ENCODE assay signal across 24 cellular contexts in genomic region chr13:48629282-48629681, GRCh38. TPM values are rescaled to one million over a fixed set of nuclear protein-coding genes. Genes with fewer than 3 reads are reported as not detected.
DNase-seq lines count a peak whose midpoint lies in the region; ATAC-seq, FAIRE-seq and TF ChIP-seq lines count a peak whose summit lies in the region.
"Had no signal": no experiment of that assay in that cellular context is flagged by ENCODE, and none has a peak within 500 bp of the region (broad histone marks: within the 10 kb centered on the region; RNA-seq: fewer than 3 reads in every experiment).

No MANE protein-coding gene starts in this region.

- no TSS peak for BruUV-seq in HepG2 (replicated peaks; lab: Mats Ljungman, UMichigan)

- no peak overlapping the region for H3K9ac ChIP-seq in HepG2 (ENCODE audit: insufficient read depth, low read depth, low read length)

- in situ Hi-C loops in HepG2 (cut with HindIII; ENCODE audit: extremely low pct_ligation_motif_present, low pct_unique_long_range_greater_than_20kb): no loop called here

- no peaks in the 10 kb centered on the region for H3K36me3 ChIP-seq in left ventricle myocardium inferior
- H3K36me3 ChIP-seq in right atrium auricular region: no peaks in the 10 kb centered on the region
- H3K36me3 ChIP-seq in HepG2 (replicated peaks in 1 of 2; ENCODE audit: control insufficient read depth in 1 of 2, insufficient read depth in 2 of 2, low read length in 2 of 2): no peaks in the 10 kb centered on the region
- no peaks in the 10 kb centered on the region for H3K36me3 ChIP-seq in neuron (ENCODE audit: insufficient read depth, low read length)
- no peaks in the 10 kb centered on the region for H3K36me3 ChIP-seq in effector memory CD4-positive, alpha-beta T cell (ENCODE audit: control insufficient read depth, insufficient read depth, low read length)
- H3K36me3 ChIP-seq: SJCRH30 had no signal

- H2AFZ ChIP-seq in HepG2 (ENCODE audit: low read length): peak overlapping the region; percentile 39
- H2AFZ ChIP-seq in neuron (ENCODE audit: low read depth, low read length): peak overlapping the region; percentile 10

- peak overlapping the region; percentile 72 for H3K4me2 ChIP-seq in HepG2 (ENCODE audit: low read depth, low read length)

- H3K4me1 ChIP-seq in left ventricle myocardium inferior (peaks cover 25% of the 10 kb centered on the region), right atrium auricular region (peaks cover 0 to 31% of the 10 kb centered on the region in 2 donors), HepG2 (ENCODE audit: insufficient read depth, low read length) (peaks cover 77% of the 10 kb centered on the region), neuron (ENCODE audit: insufficient read depth, low read length) (peaks cover 8% of the 10 kb centered on the region)
- H3K4me1 ChIP-seq in effector memory CD4-positive, alpha-beta T cell (ENCODE audit: control insufficient read depth, insufficient read depth, low read length, poor library complexity, severe bottlenecking): no peaks in the 10 kb centered on the region
- H3K4me1 ChIP-seq: SJCRH30 had no signal

- WGBS in HepG2 (ENCODE audit: low lambda C conversion rate): 7% methylated on average over 4 of the region's 4 CpGs

- no peaks in the 10 kb centered on the region for H3K79me2 ChIP-seq in HepG2 (ENCODE audit: insufficient read depth, low read length)

- no peaks in the 10 kb centered on the region for H4K20me1 ChIP-seq in HepG2 (ENCODE audit: insufficient read depth, low read length)

- H3K27ac ChIP-seq in left ventricle myocardium inferior (replicated peaks) (peak overlapping the region; percentile 88), right atrium auricular region (no peak overlapping the region), HepG2 (ENCODE audit: extremely low read length, insufficient read depth, low read length) (peak overlapping the region; percentile 47)
- H3K27ac ChIP-seq in effector memory CD4-positive, alpha-beta T cell (ENCODE audit: insufficient read depth, low read length, poor library complexity, severe bottlenecking): no peak overlapping the region
- H3K27ac ChIP-seq: HL-60, SJCRH30 had no signal

- FAIRE-seq in HepG2 (lab: Jason Lieb, UNC): peak; percentile 50
- FAIRE-seq: D721Med had no signal

- H3K27me3 ChIP-seq in left ventricle myocardium inferior (ENCODE audit: low read depth): no peaks in the 10 kb centered on the region
- no peaks in the 10 kb centered on the region for H3K27me3 ChIP-seq in right atrium auricular region
- H3K27me3 ChIP-seq in HepG2 (ENCODE audit: control insufficient read depth in 1 of 2, insufficient read depth in 2 of 2, low read length in 2 of 2): no peaks in the 10 kb centered on the region
- no peaks in the 10 kb centered on the region for H3K27me3 ChIP-seq in neuron (ENCODE audit: insufficient read depth, low read length)
- no peaks in the 10 kb centered on the region for H3K27me3 ChIP-seq in effector memory CD4-positive, alpha-beta T cell (replicated peaks; ENCODE audit: control insufficient read depth, insufficient read depth, low read length, poor library complexity, severe bottlenecking)
- H3K27me3 ChIP-seq: SJCRH30 had no signal

- TF ChIP-seq POLR2A in HepG2 (IDR thresholded peaks at IDR 0.05; ENCODE audit: insufficient read depth in 1 of 2, low read depth in 2 of 2, low read length in 2 of 2): no peak

- DNase-seq in left ventricle myocardium inferior (no peak), right atrium auricular region (ENCODE audit: low spot score) (no peak), HepG2 (ENCODE audit: low spot score) (peak; percentile 76), NOMO-1 (lab: John Stamatoyannopoulos, UW; ENCODE audit: unreplicated experiment in 2 of 2) (no peak), midbrain (lab: John Stamatoyannopoulos, UW) (no peak), NCI-H510A (lab: John Stamatoyannopoulos, UW) (no peak)
- no peak for DNase-seq in effector memory CD4-positive, alpha-beta T cell
- DNase-seq: 8988T; CD4-positive, CD25-positive, alpha-beta regulatory T cell; H7; MV-4-11; NCI-H1105 treated with DMSO at 0.1 percent for 48 hours; NCI-H146; NCI-H1930; NCI-H2107; NCI-H524 treated with DMSO at 0.1 percent for 48 hours; NCI-H774; PC-3; SJCRH30 had no signal

- POLR2A ChIA-PET in HepG2 (lab: Yijun Ruan, JAX): no interaction called here

- intact Hi-C loops in left ventricle myocardium inferior (cut with micrococcal nuclease): no loop called here
- intact Hi-C loops in HepG2 (cut with micrococcal nuclease; ENCODE audit: unreplicated experiment): loop anchor here (5.0 kb wide), 1 partner anchor 532 kb away; the partner anchor contains the start of gene MED4

- H3K4me3 ChIP-seq in left ventricle myocardium inferior (no peak overlapping the region), right atrium auricular region (no peak overlapping the region), HepG2 (replicated peaks in 1 of 3; ENCODE audit: insufficient read depth in 1 of 3, low read depth in 2 of 3, low read length in 3 of 3) (peak overlapping the region in 2 of 3 experiments; percentile 21 to 24; a peak in 2 of 6 replicates), neuron (ENCODE audit: low read length) (no peak overlapping the region)
- H3K4me3 ChIP-seq in effector memory CD4-positive, alpha-beta T cell (ENCODE audit: insufficient read depth, low read depth, low read length, poor library complexity, severe bottlenecking): no peak overlapping the region
- H3K4me3 ChIP-seq: SJCRH30 had no signal

- CTCF ChIA-PET in HepG2 (lab: Yijun Ruan, JAX; ENCODE audit: low intra/inter-chr PET ratio, low total read pairs): no interaction called here

- TF ChIP-seq EP300 in HepG2 (IDR thresholded peaks at IDR 0.05; ENCODE audit: low read depth in 2 of 2, low read length in 2 of 2): no peak
- no peak for TF ChIP-seq EP300 in HepG2 (CRISPR knock-in tag; IDR thresholded peaks at IDR 0.05; ENCODE audit: borderline replicate concordance)

- TF ChIP-seq RAD21 in HepG2 (CRISPR knock-in tag; IDR thresholded peaks at IDR 0.05): no peak

- peak; percentile 53 for ATAC-seq in HepG2
- ATAC-seq: PC-3, Right ventricle myocardium inferior had no signal

- TF ChIP-seq CTCF in left ventricle myocardium inferior (IDR thresholded peaks at IDR 0.05; ENCODE audit: borderline replicate concordance): no peak
- TF ChIP-seq CTCF in right atrium auricular region (IDR thresholded peaks at IDR 0.05): no peak
- TF ChIP-seq CTCF in HepG2 (CRISPR knock-in tag; IDR thresholded peaks at IDR 0.05): no peak

- peaks cover 3% of the 10 kb centered on the region for H3K9me3 ChIP-seq in left ventricle myocardium inferior (replicated peaks)
- no peaks in the 10 kb centered on the region for H3K9me3 ChIP-seq in right atrium auricular region
- H3K9me3 ChIP-seq in HepG2 (ENCODE audit: low read length): no peaks in the 10 kb centered on the region
- no peaks in the 10 kb centered on the region for H3K9me3 ChIP-seq in neuron (ENCODE audit: low read length)
- H3K9me3 ChIP-seq in effector memory CD4-positive, alpha-beta T cell (ENCODE audit: control insufficient read depth, low read length): no peaks in the 10 kb centered on the region
- H3K9me3 ChIP-seq: SJCRH30 had no signal

TF ChIP-seq in HepG2, 621 proteins besides CTCF, POLR2A, EP300 and RAD21 (continues in another document):
- TF ChIP-seq HNF4G (IDR thresholded peaks at IDR 0.05; ENCODE audit: borderline replicate concordance, low read depth, low read length) (0 out of 2 replicates have a peak, but pooled peaks have one; percentile 6), HNF4G (CRISPR knock-in tag; IDR thresholded peaks at IDR 0.05; ENCODE audit: borderline replicate concordance, low read depth) (no peak), TEAD3 (CRISPR knock-in tag; optimal IDR thresholded peaks at IDR 0.05; ENCODE audit: borderline replicate concordance) (peak; percentile 12), MAZ (IDR thresholded peaks at IDR 0.05; ENCODE audit: borderline replicate concordance, low read depth, low read length) (no peak), MAZ (CRISPR knock-in tag; IDR thresholded peaks at IDR 0.05; ENCODE audit: low read depth) (no peak), ZNF329 (CRISPR knock-in tag; IDR thresholded peaks at IDR 0.05; ENCODE audit: low read depth) (no peak), SCMH1 (CRISPR knock-in tag; IDR thresholded peaks at IDR 0.05; ENCODE audit: borderline replicate concordance) (no peak), TCF7L2 (IDR thresholded peaks at IDR 0.05; ENCODE audit: low read depth, low read length) (no peak), GATAD2A (CRISPR knock-in tag; IDR thresholded peaks at IDR 0.05) (peak; percentile 41; the same call in 1 of the 2 replicates), IRF2 (CRISPR knock-in tag; IDR thresholded peaks at IDR 0.05) (no peak), MED8 (CRISPR knock-in tag; IDR thresholded peaks at IDR 0.05; ENCODE audit: insufficient replicate concordance) (no peak), CBX2 (IDR thresholded peaks at IDR 0.05; ENCODE audit: low read depth, low read length) (no peak), CBX2 (CRISPR knock-in tag; IDR thresholded peaks at IDR 0.05; ENCODE audit: low read depth) (no peak), MXI1 (IDR thresholded peaks at IDR 0.05; ENCODE audit: borderline replicate concordance, low read depth, low read length) (no peak)

RNA-seq across cellular contexts. Expression of gene CYSLTR2, which starts 24.4 kb away (rescaled TPM):
- total RNA-seq in left ventricle myocardium inferior (7.6 TPM), right atrium auricular region (1 to 10 TPM; 4.1 to 6.3 TPM), HepG2 (2016; rRNA removed; fragmentation: Illumina TruSeq; extraction: Trizol) (not detected in 2 replicates)
- total RNA-seq in HepG2 (2016; cell fraction: cytosol; rRNA removed; fragmentation: Illumina TruSeq; extraction: Trizol; ENCODE audit: low read depth): not detected in 2 replicates
- total RNA-seq in HepG2 (2016; cell fraction: insoluble cytoplasmic fraction; rRNA removed; fragmentation: Illumina TruSeq; extraction: Trizol): not detected in 2 replicates
- not detected in 2 replicates for total RNA-seq in HepG2 (2016; cell fraction: membrane; rRNA removed; fragmentation: Illumina TruSeq; extraction: Trizol)
- total RNA-seq in HepG2 (2016; cell fraction: nucleus; rRNA removed; fragmentation: Illumina TruSeq; extraction: Trizol): not detected in 2 replicates
- polyA plus RNA-seq in HepG2 (2011; rRNA removed): not detected in 2 replicates
- polyA plus RNA-seq in HepG2 (2011; cell fraction: cytosol; rRNA removed): not detected in 2 replicates
- not detected in 2 replicates for polyA plus RNA-seq in HepG2 (2011; cell fraction: nucleus; rRNA removed)
- polyA plus RNA-seq in HepG2 (2012): not detected in 2 replicates
- not detected in 2 replicates for polyA plus RNA-seq in HepG2 (2016; cell fraction: cytosol; fragmentation: Illumina TruSeq; extraction: Trizol; ENCODE audit: low read depth)
- not detected in 2 replicates for polyA plus RNA-seq in HepG2 (2016; cell fraction: insoluble cytoplasmic fraction; fragmentation: Illumina TruSeq; extraction: Trizol; ENCODE audit: low read depth)
- not detected in 2 replicates for polyA plus RNA-seq in HepG2 (2016; cell fraction: membrane; fragmentation: Illumina TruSeq; extraction: Trizol; ENCODE audit: low read depth)
- not detected in 2 replicates for polyA plus RNA-seq in HepG2 (2016; cell fraction: nucleus; fragmentation: Illumina TruSeq; extraction: Trizol; ENCODE audit: insufficient read depth, low read depth)
- not detected in 2 replicates for polyA minus RNA-seq in HepG2 (2011; rRNA and poly(A)+ RNA removed; ENCODE audit: low replicate concordance)
- polyA minus RNA-seq in HepG2 (2011; cell fraction: cytosol; rRNA and poly(A)+ RNA removed): not detected in 2 replicates
- polyA minus RNA-seq in HepG2 (2011; cell fraction: nucleus; rRNA and poly(A)+ RNA removed): not detected in 2 replicates
- total RNA-seq: H7, PC-3, SJCRH30 had no signal
- polyA plus RNA-seq: BJ had no signal

Comparison
In these comparisons a context has a peak if more than half of its experiments do, and no peak if none do; other contexts are left out.
1. H3K27ac ChIP-seq: peak in left ventricle myocardium inferior (single experiment) and HepG2 (single experiment); none in right atrium auricular region (0 of 2) and effector memory CD4-positive, alpha-beta T cell (single experiment).
2. H3K4me3 ChIP-seq: peak in HepG2 (2 of 3); none in left ventricle myocardium inferior (single experiment), right atrium auricular region (0 of 2), neuron (single experiment) and effector memory CD4-positive, alpha-beta T cell (single experiment).